15 cellular contexts compared by ENCODE assay signal in the genomic region with DNA sequence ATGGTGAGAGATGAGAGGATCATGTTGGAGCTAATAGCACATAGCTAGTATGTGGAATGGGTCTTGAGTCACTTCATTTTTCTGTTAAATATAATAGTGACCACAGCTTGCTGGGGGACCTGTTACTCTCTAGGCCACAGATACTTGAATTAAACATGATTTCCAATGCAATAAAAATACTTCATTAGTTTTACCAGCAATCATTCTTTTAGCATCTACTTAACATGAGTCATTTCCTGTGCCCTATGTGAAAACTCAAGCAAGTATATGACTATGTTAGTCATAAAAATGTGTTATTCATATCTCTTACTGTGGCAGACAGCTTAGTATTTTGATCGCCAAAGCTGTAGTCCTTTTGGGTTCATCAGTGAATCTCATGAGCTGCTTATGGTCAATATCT.
DNase-seq lines count a peak whose midpoint lies in the region; ATAC-seq and TF ChIP-seq lines count a peak whose summit lies in the region.
"Had no signal": no experiment of that assay in that cellular context is flagged by ENCODE, and none has a peak within 500 bp of the region (broad histone marks: within the 10 kb centered on the region; RNA-seq: fewer than 3 reads in every experiment).

No MANE protein-coding gene starts in this region.

- H3K4me1 ChIP-seq in testis (no peaks in the 10 kb centered on the region), trophoblast cell (ENCODE audit: control insufficient read depth in 1 of 2, insufficient read depth in 2 of 2, low read length in 2 of 2) (no peaks in the 10 kb centered on the region)
- H3K4me1 ChIP-seq: parathyroid adenoma had no signal

- H3K27me3 ChIP-seq in testis: no peaks in the 10 kb centered on the region
- H3K27me3 ChIP-seq in trophoblast cell (ENCODE audit: insufficient read depth, low read length): no peaks in the 10 kb centered on the region

- ATAC-seq in GM19463 (IDR thresholded peaks at IDR 0.05; ENCODE audit: unreplicated experiment): no peak
- ATAC-seq: activated CD4-positive, alpha-beta T cell treated with anti-CD3 and anti-CD28 coated beads for 36 hours; activated T-cell treated with anti-CD3 and anti-CD28 coated beads, Interleukin-2, amount 50 U/mL, for 72 hours; CD8-positive, alpha-beta T cell had no signal

- H3K4me3 ChIP-seq in AG10803 (ENCODE audit: low read length): no peak overlapping the region
- no peak overlapping the region for H3K4me3 ChIP-seq in astrocyte of the spinal cord (ENCODE audit: low read depth, low read length)
- H3K4me3 ChIP-seq in testis: no peak overlapping the region
- no peak overlapping the region for H3K4me3 ChIP-seq in trophoblast cell (ENCODE audit: low read depth, low read length)

- H4K12ac ChIP-seq in trophoblast cell (ENCODE audit: low read depth, low read length): no peak overlapping the region

- no peak for TF ChIP-seq POLR2A in testis (IDR thresholded peaks at IDR 0.05)

- no peak overlapping the region for H3K4ac ChIP-seq in trophoblast cell (ENCODE audit: low read depth, low read length)

- in situ Hi-C loops in astrocyte of the spinal cord (cut with HindIII; ENCODE audit: low sequenced_read_pairs): no loop called here

- no peak overlapping the region for H3K23ac ChIP-seq in trophoblast cell (ENCODE audit: low read length)

- no peak overlapping the region for H3K4me3 Mint-ChIP-seq in activated CD4-positive, alpha-beta T cell treated with anti-CD3 and anti-CD28 coated beads, Interleukin-2, amount 10 ng/mL, durations not matched to agents 24 days and 14 days
- H3K4me3 Mint-ChIP-seq: activated CD4-positive, alpha-beta T cell treated with anti-CD3 and anti-CD28 coated beads for 36 hours; activated T-cell treated with anti-CD3 and anti-CD28 coated beads, Interleukin-2, amount 50 U/mL, for 72 hours; brain; CD8-positive, alpha-beta T cell had no signal

- H3K27ac Mint-ChIP-seq in activated CD4-positive, alpha-beta T cell treated with anti-CD3 and anti-CD28 coated beads, Interleukin-2, amount 10 ng/mL, durations not matched to agents 24 days and 14 days: no peak overlapping the region
- H3K27ac Mint-ChIP-seq: activated CD4-positive, alpha-beta T cell treated with anti-CD3 and anti-CD28 coated beads for 36 hours; activated T-cell treated with anti-CD3 and anti-CD28 coated beads, Interleukin-2, amount 50 U/mL, for 72 hours; brain; CD8-positive, alpha-beta T cell had no signal

- H3K36me3 Mint-ChIP-seq in activated CD4-positive, alpha-beta T cell treated with anti-CD3 and anti-CD28 coated beads, Interleukin-2, amount 10 ng/mL, durations not matched to agents 24 days and 14 days (ENCODE audit: low read depth): no peaks in the 10 kb centered on the region
- H3K36me3 Mint-ChIP-seq: brain; CD8-positive, alpha-beta T cell had no signal

- H3K79me1 ChIP-seq in trophoblast cell (ENCODE audit: low read length): no peaks in the 10 kb centered on the region

- H3K27ac ChIP-seq in testis: no peak overlapping the region
- no peak overlapping the region for H3K27ac ChIP-seq in trophoblast cell (ENCODE audit: low read depth, low read length)
- H3K27ac ChIP-seq: parathyroid adenoma had no signal

- peak; percentile 69 for DNase-seq in AG10803 (ENCODE audit: low read depth)
- peak; percentile 80 for DNase-seq in HT1080 (ENCODE audit: low read depth)
- peak; percentile 44 for DNase-seq in astrocyte of the spinal cord (ENCODE audit: low read depth, low spot score)
- peak; percentile 88 for DNase-seq in iris pigment epithelial cell (ENCODE audit: low read depth)
- no peak for DNase-seq in testis
- DNase-seq in activated CD4-positive, alpha-beta T cell treated with anti-CD3 and anti-CD28 coated beads, Interleukin-2, amount 10 ng/mL, durations not matched to agents 24 days and 14 days: no peak
- DNase-seq in trophoblast cell: no peak
- DNase-seq: activated CD4-positive, alpha-beta T cell treated with anti-CD3 and anti-CD28 coated beads for 36 hours; activated T-cell treated with anti-CD3 and anti-CD28 coated beads, Interleukin-2, amount 50 U/mL, for 72 hours; CD8-positive, alpha-beta T cell; mesendoderm; stimulated activated naive CD4-positive, alpha-beta T cell had no signal

- no peaks in the 10 kb centered on the region for H3K27me3 Mint-ChIP-seq in activated CD4-positive, alpha-beta T cell treated with anti-CD3 and anti-CD28 coated beads, Interleukin-2, amount 10 ng/mL, durations not matched to agents 24 days and 14 days
- H3K27me3 Mint-ChIP-seq: activated CD4-positive, alpha-beta T cell treated with anti-CD3 and anti-CD28 coated beads for 36 hours; brain had no signal

- H3K79me2 ChIP-seq in trophoblast cell (ENCODE audit: control insufficient read depth, insufficient read depth, low read length, poor library complexity): no peaks in the 10 kb centered on the region
- H3K79me2 ChIP-seq: parathyroid adenoma had no signal

- H2BK5ac ChIP-seq in trophoblast cell (ENCODE audit: low read depth, low read length, poor library complexity): no peak overlapping the region

- H3K9me3 ChIP-seq in testis (no peaks in the 10 kb centered on the region), trophoblast cell (ENCODE audit: insufficient read depth, low read depth, low read length) (peaks cover 2% of the 10 kb centered on the region)

- TF ChIP-seq CTCF in AG10803 (conservative IDR thresholded peaks at IDR 0.05; ENCODE audit: low read length) (no peak), astrocyte of the spinal cord (IDR thresholded peaks at IDR 0.05; ENCODE audit: low read depth, low read length) (no peak), testis (IDR thresholded peaks at IDR 0.05) (no peak)

- no peaks in the 10 kb centered on the region for H3K4me1 Mint-ChIP-seq in activated CD4-positive, alpha-beta T cell treated with anti-CD3 and anti-CD28 coated beads, Interleukin-2, amount 10 ng/mL, durations not matched to agents 24 days and 14 days
- H3K4me1 Mint-ChIP-seq: activated CD4-positive, alpha-beta T cell treated with anti-CD3 and anti-CD28 coated beads for 36 hours; brain had no signal

- H2BK120ac ChIP-seq in trophoblast cell (ENCODE audit: insufficient read depth, low read length, poor library complexity): no peak overlapping the region

- H2AK5ac ChIP-seq in trophoblast cell (ENCODE audit: low read length): no peak overlapping the region

- H3K9ac ChIP-seq in trophoblast cell (ENCODE audit: low read length): no peak overlapping the region
- H3K9ac ChIP-seq: parathyroid adenoma had no signal

- 90 to 100% methylated on average over 1 of the region's 1 CpG for WGBS in testis, 2 donors
- no CpG with 5 or more reads among the region's 1 CpG for WGBS in trophoblast cell (ENCODE audit: extremely low coverage, insufficient coverage, insufficient read length)

- H3K14ac ChIP-seq in trophoblast cell (ENCODE audit: low read length): no peak overlapping the region

- H2AFZ ChIP-seq in trophoblast cell (ENCODE audit: insufficient read depth, low read length, poor library complexity): no peak overlapping the region
- H2AFZ ChIP-seq: parathyroid adenoma had no signal

- no peak overlapping the region for H4K8ac ChIP-seq in trophoblast cell (ENCODE audit: low read depth, low read length)

- H3K36me3 ChIP-seq in testis (ENCODE audit: low read depth, missing control alignments) (no peaks in the 10 kb centered on the region), trophoblast cell (ENCODE audit: control insufficient read depth in 1 of 2, insufficient read depth in 2 of 2, low read length in 2 of 2) (no peaks in the 10 kb centered on the region)

- no peaks in the 10 kb centered on the region for H3K9me3 Mint-ChIP-seq in activated CD4-positive, alpha-beta T cell treated with anti-CD3 and anti-CD28 coated beads, Interleukin-2, amount 10 ng/mL, durations not matched to agents 24 days and 14 days
- H3K9me3 Mint-ChIP-seq: activated T-cell treated with anti-CD3 and anti-CD28 coated beads, Interleukin-2, amount 50 U/mL, for 72 hours; brain had no signal

- H4K91ac ChIP-seq in trophoblast cell (ENCODE audit: low read depth, low read length): no peak overlapping the region

- no peak overlapping the region for H2BK12ac ChIP-seq in trophoblast cell (ENCODE audit: low read length)

- intact Hi-C loops in testis (cut with DNase I; ENCODE audit: low total_unique reads): no loop called here
- intact Hi-C loops in activated CD4-positive, alpha-beta T cell treated with anti-CD3 and anti-CD28 coated beads, Interleukin-2, amount 10 ng/mL, durations not matched to agents 24 days and 14 days (cut with micrococcal nuclease): no loop called here

- no peak overlapping the region for H3K4me2 ChIP-seq in trophoblast cell (ENCODE audit: low read length)

- H3K18ac ChIP-seq in trophoblast cell (ENCODE audit: low read length): no peak overlapping the region

Comparison
In these comparisons a context has a peak if more than half of its experiments do, and no peak if none do; other contexts are left out.
1. DNase-seq: peak in AG10803 (single experiment), HT1080 (single experiment), astrocyte of the spinal cord (single experiment) and iris pigment epithelial cell (single experiment); none in testis (single experiment), activated CD4-positive, alpha-beta T cell treated with anti-CD3 and anti-CD28 coated beads, Interleukin-2, amount 10 ng/mL, durations not matched to agents 24 days and 14 days (single experiment) and trophoblast cell (0 of 2).